In the genomic region with DNA sequence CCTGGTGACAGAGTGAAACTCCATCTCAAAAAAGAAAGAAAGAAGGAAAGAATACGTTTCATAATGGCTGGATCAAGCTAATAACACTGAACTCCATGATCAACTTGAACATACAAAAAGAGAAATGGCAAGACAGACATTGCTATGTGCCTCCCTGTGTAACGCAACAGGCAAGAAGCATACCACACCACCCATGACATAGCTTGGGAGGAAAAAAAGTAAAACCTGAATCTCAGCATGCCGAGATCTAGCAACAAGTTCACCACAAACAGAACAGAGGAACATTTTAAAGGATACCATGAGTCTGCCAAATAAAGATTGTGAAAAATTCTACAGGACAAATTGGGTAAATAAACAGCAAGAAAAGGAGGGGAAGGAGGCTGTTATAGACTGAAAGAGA, we compare ENCODE assay signal across 13 cellular contexts. TPM values are rescaled to one million over a fixed set of nuclear protein-coding genes. Genes with fewer than 3 reads are reported as not detected.
DNase-seq lines count a peak whose midpoint lies in the region; ATAC-seq and TF ChIP-seq lines count a peak whose summit lies in the region.
"Had no signal": no experiment of that assay in that cellular context is flagged by ENCODE, and none has a peak within 500 bp of the region (broad histone marks: within the 10 kb centered on the region; RNA-seq: fewer than 3 reads in every experiment).

No MANE protein-coding gene starts in this region.

- H3K36me3 Mint-ChIP-seq in WTC11 (peaks cover 6% of the 10 kb centered on the region; the same call in 1 of the 2 replicates), progenitor cell of endocrine pancreas (ENCODE audit: insufficient read depth) (peaks cover 9% of the 10 kb centered on the region)
- H3K36me3 Mint-ChIP-seq in stimulated activated memory B cell treated with anti-CD40 and anti-IgM and Interleukin-4, amounts not matched to agents 10 μg/mL and 1 μg/mL and 100 μg/mL, for 72 hours = peaks cover 9% of the 10 kb centered on the region

- DNase-seq in right cardiac atrium (no peak), Right ventricle myocardium inferior (ENCODE audit: missing footprints) (no peak), WTC11 (ENCODE audit: low spot score) (no peak), gastrocnemius medialis (no peak), progenitor cell of endocrine pancreas (ENCODE audit: low spot score, unreplicated experiment) (no peak)
- DNase-seq: C1 segment of cervical spinal cord; Calu3; CD4-positive, alpha-beta T cell; DMS 273 treated with DMSO at 0.1 percent for 48 hours had no signal

- ATAC-seq in right cardiac atrium = no peak
- no peak for ATAC-seq in Right ventricle myocardium inferior
- ATAC-seq in WTC11 = no peak
- ATAC-seq in gastrocnemius medialis = no peak
- no peak for ATAC-seq in stimulated activated memory B cell treated with anti-CD40 and anti-IgM and Interleukin-4, amounts not matched to agents 10 μg/mL and 1 μg/mL and 100 μg/mL, for 72 hours
- no peak for ATAC-seq in HG02852 (IDR thresholded peaks at IDR 0.05; ENCODE audit: unreplicated experiment)
- ATAC-seq: HepG2 had no signal

- H3K36me3 ChIP-seq in gastrocnemius medialis = no peaks in the 10 kb centered on the region

- no peaks in the 10 kb centered on the region for H3K9me3 ChIP-seq in right cardiac atrium (ENCODE audit: control insufficient read depth, low read length)
- no peaks in the 10 kb centered on the region for H3K9me3 ChIP-seq in gastrocnemius medialis

- CTCF ChIA-PET in WTC11 (lab: Charles Lee) = interaction anchor here (1.1 to 1.8 kb wide), 2 partner anchors 13 to 26 kb away, joined by 3 to 4 read pairs; a partner anchor contains a TSS

- H3K4me3 ChIP-seq in right cardiac atrium (ENCODE audit: low read length) (no peak overlapping the region), gastrocnemius medialis (no peak overlapping the region)

- H3K27ac ChIP-seq in right cardiac atrium (ENCODE audit: low read length) (peak overlapping the region; percentile 64), gastrocnemius medialis (peak overlapping the region in 3 of 4 donors; percentile 71 to 83 (median 78))

- in situ Hi-C loops in gastrocnemius medialis (cut with MboI; ENCODE audit: low sequenced_read_pairs in 4 of 4) = no loop called here

- POLR2A ChIA-PET in WTC11 (lab: Charles Lee) = no interaction called here

- H3K27ac Mint-ChIP-seq in WTC11 = peak overlapping the region; percentile 6; the same call in 1 of the 2 replicates
- H3K27ac Mint-ChIP-seq in stimulated activated memory B cell treated with anti-CD40 and anti-IgM and Interleukin-4, amounts not matched to agents 10 μg/mL and 1 μg/mL and 100 μg/mL, for 72 hours = no peak overlapping the region
- H3K27ac Mint-ChIP-seq in progenitor cell of endocrine pancreas = no peak overlapping the region
- H3K27ac Mint-ChIP-seq: B cell; CD4-positive, alpha-beta T cell had no signal

- H3K4me1 ChIP-seq in right cardiac atrium (ENCODE audit: control insufficient read depth, insufficient read depth, low read length) (no peaks in the 10 kb centered on the region), gastrocnemius medialis (peaks cover 39% of the 10 kb centered on the region in 2 donors)

- H3K27me3 Mint-ChIP-seq in WTC11 (ENCODE audit: low read depth) = no peaks in the 10 kb centered on the region
- no peaks in the 10 kb centered on the region for H3K27me3 Mint-ChIP-seq in stimulated activated memory B cell treated with anti-CD40 and anti-IgM and Interleukin-4, amounts not matched to agents 10 μg/mL and 1 μg/mL and 100 μg/mL, for 72 hours
- H3K27me3 Mint-ChIP-seq in progenitor cell of endocrine pancreas = no peaks in the 10 kb centered on the region
- H3K27me3 Mint-ChIP-seq: CD4-positive, alpha-beta T cell had no signal

- H3K27me3 ChIP-seq in right cardiac atrium (ENCODE audit: control insufficient read depth, insufficient read depth) (no peaks in the 10 kb centered on the region), gastrocnemius medialis (no peaks in the 10 kb centered on the region)

- H3K9me3 Mint-ChIP-seq in WTC11 (peaks cover 4% of the 10 kb centered on the region; the same call in 1 of the 2 replicates), progenitor cell of endocrine pancreas (ENCODE audit: low read depth) (peaks cover 6% of the 10 kb centered on the region)
- peaks cover 3% of the 10 kb centered on the region for H3K9me3 Mint-ChIP-seq in stimulated activated memory B cell treated with anti-CD40 and anti-IgM and Interleukin-4, amounts not matched to agents 10 μg/mL and 1 μg/mL and 100 μg/mL, for 72 hours
- H3K9me3 Mint-ChIP-seq: CD4-positive, alpha-beta T cell had no signal

- WGBS in right cardiac atrium = 85% methylated on average over 3 of the region's 3 CpGs

- no peak for TF ChIP-seq POLR2A in gastrocnemius medialis (IDR thresholded peaks at IDR 0.05)

- TF ChIP-seq CTCF in WTC11 (IDR thresholded peaks at IDR 0.05) (no peak), gastrocnemius medialis (IDR thresholded peaks at IDR 0.05 in 4 of 5, conservative IDR thresholded peaks at IDR 0.05 in 1 of 5) (no peak), progenitor cell of endocrine pancreas (IDR thresholded peaks at IDR 0.05; ENCODE audit: unreplicated experiment) (no peak)

- intact Hi-C loops in right cardiac atrium (cut with DNase I) = no loop called here
- intact Hi-C loops in Right ventricle myocardium inferior (cut with DNase I) = no loop called here
- intact Hi-C loops in gastrocnemius medialis (cut with DNase I; ENCODE audit: low total_unique reads) = loop anchor here (10.0 kb wide), 1 partner anchor 582 kb away; no protein-coding TSS in a partner anchor

- no peak overlapping the region for H3K4me3 Mint-ChIP-seq in WTC11
- no peak overlapping the region for H3K4me3 Mint-ChIP-seq in stimulated activated memory B cell treated with anti-CD40 and anti-IgM and Interleukin-4, amounts not matched to agents 10 μg/mL and 1 μg/mL and 100 μg/mL, for 72 hours
- H3K4me3 Mint-ChIP-seq in progenitor cell of endocrine pancreas (ENCODE audit: low read depth) = no peak overlapping the region
- H3K4me3 Mint-ChIP-seq: B cell; CD4-positive, alpha-beta T cell had no signal

- H3K4me1 Mint-ChIP-seq in WTC11 (peaks cover 23% of the 10 kb centered on the region), progenitor cell of endocrine pancreas (ENCODE audit: low read depth) (peaks cover 8% of the 10 kb centered on the region)
- no peaks in the 10 kb centered on the region for H3K4me1 Mint-ChIP-seq in stimulated activated memory B cell treated with anti-CD40 and anti-IgM and Interleukin-4, amounts not matched to agents 10 μg/mL and 1 μg/mL and 100 μg/mL, for 72 hours
- H3K4me1 Mint-ChIP-seq: B cell had no signal

TF ChIP-seq in WTC11, 78 proteins besides CTCF, POLR2A, EP300 and RAD21:
- TF ChIP-seq TP53 (CRISPR knock-in tag; IDR thresholded peaks at IDR 0.05) = no peak
- TF ChIP-seq ZNF232 (CRISPR knock-in tag; IDR thresholded peaks at IDR 0.05) = no peak
- TF ChIP-seq RELA (CRISPR knock-in tag; IDR thresholded peaks at IDR 0.05; ENCODE audit: borderline replicate concordance) = no peak
- TF ChIP-seq NFATC4 (CRISPR knock-in tag; IDR thresholded peaks at IDR 0.05) = no peak
- no peak for TF ChIP-seq MXD4 (CRISPR knock-in tag; IDR thresholded peaks at IDR 0.05; ENCODE audit: borderline replicate concordance)
- TF ChIP-seq MYBL2 (CRISPR knock-in tag; IDR thresholded peaks at IDR 0.05) = no peak
- TF ChIP-seq KAT7 (CRISPR knock-in tag; IDR thresholded peaks at IDR 0.05; ENCODE audit: borderline replicate concordance) = no peak

RNA-seq across cellular contexts. Expression of a gene that starts 26.7 kb away (rescaled TPM):
- total RNA-seq in right cardiac atrium = 10 to 100 TPM; 30.7 to 57.6 (median 46.8) TPM
- polyA plus RNA-seq in right cardiac atrium = 10.0 TPM
- 51.6 TPM for total RNA-seq in Right ventricle myocardium inferior
- total RNA-seq in WTC11 (2021) = 32.1 to 37.6 TPM (median 35.5 TPM) in 3 replicates
- 10 to 100 TPM; 23.5 to 51.0 (median 33.0) TPM for total RNA-seq in gastrocnemius medialis
- total RNA-seq in progenitor cell of endocrine pancreas = 22.3 and 29.3 TPM in 2 replicates
